1 cellular context compared by ENCODE assay signal in the genomic region with DNA sequence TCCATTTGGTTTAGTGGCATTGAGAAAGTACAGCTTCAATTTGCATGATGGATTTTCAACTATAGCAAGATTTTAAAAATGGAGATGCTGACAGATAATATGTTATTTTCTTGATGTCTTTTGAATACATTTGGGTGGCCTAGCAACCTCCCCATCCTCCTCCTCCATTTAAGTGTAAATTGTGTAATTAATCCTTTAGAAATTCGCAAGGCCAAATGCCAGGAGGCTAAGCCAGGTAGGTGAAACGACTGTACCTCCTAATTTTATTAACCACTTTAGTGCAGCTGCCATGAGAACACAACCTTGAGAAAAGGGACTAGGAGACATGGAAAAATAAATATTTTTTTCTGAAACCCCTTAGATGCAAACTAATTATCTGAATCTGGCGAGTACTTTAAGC.
A peak's percentile ranks its signal among the peaks of the same experiment; 100 is the strongest.
TF ChIP-seq lines count a peak whose summit lies in the region.

No MANE protein-coding gene starts in this region.

TF ChIP-seq in GM23338, 12 proteins besides CTCF, POLR2A, EP300 and RAD21 (continued from another document):
- TF ChIP-seq, protein P1, sequence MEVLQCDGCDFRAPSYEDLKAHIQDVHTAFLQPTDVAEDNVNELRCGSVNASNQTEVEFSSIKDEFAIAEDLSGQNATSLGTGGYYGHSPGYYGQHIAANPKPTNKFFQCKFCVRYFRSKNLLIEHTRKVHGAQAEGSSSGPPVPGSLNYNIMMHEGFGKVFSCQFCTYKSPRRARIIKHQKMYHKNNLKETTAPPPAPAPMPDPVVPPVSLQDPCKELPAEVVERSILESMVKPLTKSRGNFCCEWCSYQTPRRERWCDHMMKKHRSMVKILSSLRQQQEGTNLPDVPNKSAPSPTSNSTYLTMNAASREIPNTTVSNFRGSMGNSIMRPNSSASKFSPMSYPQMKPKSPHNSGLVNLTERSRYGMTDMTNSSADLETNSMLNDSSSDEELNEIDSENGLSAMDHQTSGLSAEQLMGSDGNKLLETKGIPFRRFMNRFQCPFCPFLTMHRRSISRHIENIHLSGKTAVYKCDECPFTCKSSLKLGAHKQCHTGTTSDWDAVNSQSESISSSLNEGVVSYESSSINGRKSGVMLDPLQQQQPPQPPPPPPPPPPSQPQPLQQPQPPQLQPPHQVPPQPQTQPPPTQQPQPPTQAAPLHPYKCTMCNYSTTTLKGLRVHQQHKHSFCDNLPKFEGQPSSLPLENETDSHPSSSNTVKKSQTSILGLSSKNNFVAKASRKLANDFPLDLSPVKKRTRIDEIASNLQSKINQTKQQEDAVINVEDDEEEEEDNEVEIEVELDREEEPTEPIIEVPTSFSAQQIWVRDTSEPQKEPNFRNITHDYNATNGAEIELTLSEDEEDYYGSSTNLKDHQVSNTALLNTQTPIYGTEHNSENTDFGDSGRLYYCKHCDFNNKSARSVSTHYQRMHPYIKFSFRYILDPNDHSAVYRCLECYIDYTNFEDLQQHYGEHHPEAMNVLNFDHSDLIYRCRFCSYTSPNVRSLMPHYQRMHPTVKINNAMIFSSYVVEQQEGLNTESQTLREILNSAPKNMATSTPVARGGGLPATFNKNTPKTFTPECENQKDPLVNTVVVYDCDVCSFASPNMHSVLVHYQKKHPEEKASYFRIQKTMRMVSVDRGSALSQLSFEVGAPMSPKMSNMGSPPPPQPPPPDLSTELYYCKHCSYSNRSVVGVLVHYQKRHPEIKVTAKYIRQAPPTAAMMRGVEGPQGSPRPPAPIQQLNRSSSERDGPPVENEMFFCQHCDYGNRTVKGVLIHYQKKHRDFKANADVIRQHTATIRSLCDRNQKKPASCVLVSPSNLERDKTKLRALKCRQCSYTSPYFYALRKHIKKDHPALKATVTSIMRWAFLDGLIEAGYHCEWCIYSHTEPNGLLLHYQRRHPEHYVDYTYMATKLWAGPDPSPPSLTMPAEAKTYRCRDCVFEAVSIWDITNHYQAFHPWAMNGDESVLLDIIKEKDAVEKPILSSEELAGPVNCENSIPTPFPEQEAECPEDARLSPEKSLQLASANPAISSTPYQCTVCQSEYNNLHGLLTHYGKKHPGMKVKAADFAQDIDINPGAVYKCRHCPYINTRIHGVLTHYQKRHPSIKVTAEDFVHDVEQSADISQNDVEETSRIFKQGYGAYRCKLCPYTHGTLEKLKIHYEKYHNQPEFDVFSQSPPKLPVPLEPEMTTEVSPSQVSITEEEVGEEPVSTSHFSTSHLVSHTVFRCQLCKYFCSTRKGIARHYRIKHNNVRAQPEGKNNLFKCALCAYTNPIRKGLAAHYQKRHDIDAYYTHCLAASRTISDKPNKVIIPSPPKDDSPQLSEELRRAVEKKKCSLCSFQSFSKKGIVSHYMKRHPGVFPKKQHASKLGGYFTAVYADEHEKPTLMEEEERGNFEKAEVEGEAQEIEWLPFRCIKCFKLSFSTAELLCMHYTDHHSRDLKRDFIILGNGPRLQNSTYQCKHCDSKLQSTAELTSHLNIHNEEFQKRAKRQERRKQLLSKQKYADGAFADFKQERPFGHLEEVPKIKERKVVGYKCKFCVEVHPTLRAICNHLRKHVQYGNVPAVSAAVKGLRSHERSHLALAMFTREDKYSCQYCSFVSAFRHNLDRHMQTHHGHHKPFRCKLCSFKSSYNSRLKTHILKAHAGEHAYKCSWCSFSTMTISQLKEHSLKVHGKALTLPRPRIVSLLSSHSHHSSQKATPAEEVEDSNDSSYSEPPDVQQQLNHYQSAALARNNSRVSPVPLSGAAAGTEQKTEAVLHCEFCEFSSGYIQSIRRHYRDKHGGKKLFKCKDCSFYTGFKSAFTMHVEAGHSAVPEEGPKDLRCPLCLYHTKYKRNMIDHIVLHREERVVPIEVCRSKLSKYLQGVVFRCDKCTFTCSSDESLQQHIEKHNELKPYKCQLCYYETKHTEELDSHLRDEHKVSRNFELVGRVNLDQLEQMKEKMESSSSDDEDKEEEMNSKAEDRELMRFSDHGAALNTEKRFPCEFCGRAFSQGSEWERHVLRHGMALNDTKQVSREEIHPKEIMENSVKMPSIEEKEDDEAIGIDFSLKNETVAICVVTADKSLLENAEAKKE (CRISPR knock-in tag; IDR thresholded peaks at IDR 0.05), result no peak
- TF ChIP-seq NANOG (IDR thresholded peaks at IDR 0.05; ENCODE audit: borderline replicate concordance) (peak; percentile 40; the same call in 1 of the 2 replicates), CREB1 (CRISPR knock-in tag; IDR thresholded peaks at IDR 0.05; ENCODE audit: low read depth) (no peak)
TF ChIP-seq in GM23338: peak in this region for 1.
